In the genomic region with DNA sequence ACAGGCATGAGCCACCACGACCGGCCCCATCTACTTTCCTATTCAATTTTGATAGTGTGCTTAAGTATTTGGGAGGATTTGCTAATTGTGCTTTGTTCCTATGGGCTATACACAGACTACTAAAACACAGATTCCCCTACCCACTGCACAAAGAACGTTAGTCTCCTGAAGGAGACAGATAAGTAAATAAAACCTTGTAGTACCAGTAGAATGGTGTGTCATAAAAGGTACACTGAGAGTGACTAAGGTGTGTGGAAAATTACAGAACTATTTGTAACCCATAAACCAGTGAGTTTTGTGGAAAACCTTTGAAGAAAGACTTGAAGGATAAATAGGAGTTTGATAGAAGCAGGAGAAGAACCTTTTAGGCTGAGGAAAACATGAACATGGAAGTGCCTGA, we compare ENCODE assay signal across 5 cellular contexts.
"Had no signal": no experiment of that assay in that cellular context is flagged by ENCODE, and none has a peak within 500 bp of the region (broad histone marks: within the 10 kb centered on the region; RNA-seq: fewer than 3 reads in every experiment).

No MANE protein-coding gene starts in this region.

- H3K4me2 ChIP-seq: GM23338 had no signal

- ATAC-seq: GM23338, K562 had no signal

- DNase-seq: H9, HCEC 1CT, IMR-90 had no signal

- H3K4me3 ChIP-seq: GM23338, K562 had no signal

- H2AFZ ChIP-seq: GM23338 had no signal
